ENCODE assay signal across 19 cellular contexts in genomic region chr21:45916011-45916840, GRCh38.
DNase-seq lines count a peak whose midpoint lies in the region; ATAC-seq lines count a peak whose summit lies in the region.
"Had no signal": no experiment of that assay in that cellular context is flagged by ENCODE, and none has a peak within 500 bp of the region (broad histone marks: within the 10 kb centered on the region; RNA-seq: fewer than 3 reads in every experiment).

No MANE protein-coding gene starts in this region.

- POLR2A ChIA-PET in activated CD4-positive, alpha-beta memory T cell treated with anti-CD3 and anti-CD28 coated beads for 36 hours (lab: Charles Lee), result no interaction called here

- H3K27ac Mint-ChIP-seq in stimulated activated naive CD8-positive, alpha-beta T cell treated with anti-CD3 and anti-CD28 coated beads, Interleukin-15, amount 100 ng/mL, for 72 hours, result peak overlapping the region in 1 of 2 donors; percentile 86
- H3K27ac Mint-ChIP-seq in T-helper 17 cell, result peak overlapping the region; percentile 34
- H3K27ac Mint-ChIP-seq in activated CD4-positive, alpha-beta memory T cell treated with anti-CD3 and anti-CD28 coated beads for 36 hours, result no peak overlapping the region
- H3K27ac Mint-ChIP-seq: type B pancreatic cell had no signal

- H3K4me3 Mint-ChIP-seq in stimulated activated naive CD8-positive, alpha-beta T cell treated with anti-CD3 and anti-CD28 coated beads, Interleukin-15, amount 100 ng/mL, for 72 hours, result no peak overlapping the region
- no peak overlapping the region for H3K4me3 Mint-ChIP-seq in T-helper 17 cell
- no peak overlapping the region for H3K4me3 Mint-ChIP-seq in activated CD4-positive, alpha-beta memory T cell treated with anti-CD3 and anti-CD28 coated beads for 36 hours
- H3K4me3 Mint-ChIP-seq: type B pancreatic cell had no signal

- H3K27me3 Mint-ChIP-seq in stimulated activated naive CD8-positive, alpha-beta T cell treated with anti-CD3 and anti-CD28 coated beads, Interleukin-15, amount 100 ng/mL, for 72 hours, result no peaks in the 10 kb centered on the region
- H3K27me3 Mint-ChIP-seq in T-helper 17 cell, result peaks cover 5% of the 10 kb centered on the region
- H3K27me3 Mint-ChIP-seq in activated CD4-positive, alpha-beta memory T cell treated with anti-CD3 and anti-CD28 coated beads for 36 hours, result no peaks in the 10 kb centered on the region
- H3K27me3 Mint-ChIP-seq: type B pancreatic cell had no signal

- DNase-seq in stimulated activated naive CD8-positive, alpha-beta T cell treated with anti-CD3 and anti-CD28 coated beads, Interleukin-15, amount 100 ng/mL, for 72 hours, result no peak
- DNase-seq in stimulated activated naive CD8-positive, alpha-beta T cell treated with anti-CD3 and anti-CD28 coated beads, Interleukin-15, Interleukin-2, amounts not matched to agents 100 U/mL and 50 U/mL, for 24 hours, result no peak
- no peak for DNase-seq in T-helper 17 cell
- peak; percentile 74 for DNase-seq in islet precursor cell
- DNase-seq in activated CD4-positive, alpha-beta memory T cell treated with anti-CD3 and anti-CD28 coated beads for 36 hours, result no peak
- DNase-seq in kidney glomerular epithelial cell (lab: John Stamatoyannopoulos, UW), result no peak
- DNase-seq in germinal center (ENCODE audit: low spot score), result no peak
- DNase-seq: activated gamma-delta T cell, DMS79 treated with DMSO at 0.1 percent for 48 hours, H7, NCI-H1105 treated with DMSO at 0.1 percent for 48 hours, NCI-H2029, NCI-H526 treated with DMSO at 0.1 percent for 48 hours had no signal

- H3K9me3 Mint-ChIP-seq in stimulated activated naive CD8-positive, alpha-beta T cell treated with anti-CD3 and anti-CD28 coated beads, Interleukin-15, amount 100 ng/mL, for 72 hours, result no peaks in the 10 kb centered on the region
- no peaks in the 10 kb centered on the region for H3K9me3 Mint-ChIP-seq in activated CD4-positive, alpha-beta memory T cell treated with anti-CD3 and anti-CD28 coated beads for 36 hours
- H3K9me3 Mint-ChIP-seq: type B pancreatic cell had no signal

- H3K36me3 Mint-ChIP-seq in T-helper 17 cell (ENCODE audit: low read depth), result no peaks in the 10 kb centered on the region
- H3K36me3 Mint-ChIP-seq in activated CD4-positive, alpha-beta memory T cell treated with anti-CD3 and anti-CD28 coated beads for 36 hours, result no peaks in the 10 kb centered on the region
- H3K36me3 Mint-ChIP-seq: type B pancreatic cell had no signal

- peaks cover 20% of the 10 kb centered on the region for H3K4me1 Mint-ChIP-seq in stimulated activated naive CD8-positive, alpha-beta T cell treated with anti-CD3 and anti-CD28 coated beads, Interleukin-15, amount 100 ng/mL, for 72 hours
- peaks cover 16% of the 10 kb centered on the region for H3K4me1 Mint-ChIP-seq in T-helper 17 cell
- peaks cover 16% of the 10 kb centered on the region for H3K4me1 Mint-ChIP-seq in activated CD4-positive, alpha-beta memory T cell treated with anti-CD3 and anti-CD28 coated beads for 36 hours (ENCODE audit: low read depth)

- CTCF ChIA-PET in activated CD4-positive, alpha-beta memory T cell treated with anti-CD3 and anti-CD28 coated beads for 36 hours (lab: Charles Lee), result no interaction called here

- peak; percentile 41 for ATAC-seq in stimulated activated naive CD8-positive, alpha-beta T cell treated with anti-CD3 and anti-CD28 coated beads, Interleukin-15, amount 100 ng/mL, for 72 hours
- ATAC-seq in stimulated activated naive CD8-positive, alpha-beta T cell treated with anti-CD3 and anti-CD28 coated beads, Interleukin-15, Interleukin-2, amounts not matched to agents 100 U/mL and 50 U/mL, for 24 hours, result no peak
- ATAC-seq in T-helper 17 cell, result no peak
- no peak for ATAC-seq in GM19467 (IDR thresholded peaks at IDR 0.05; ENCODE audit: unreplicated experiment)
- ATAC-seq: A549; activated CD4-positive, CD25-positive, alpha-beta regulatory T cell treated with anti-CD3 and anti-CD28 coated beads, Interleukin-2, amount 50 U/mL, for 24 hours; right lobe of liver had no signal

- no peaks in the 10 kb centered on the region for H3K9me3 ChIP-seq in T-helper 17 cell (ENCODE audit: control insufficient read depth, low read length, poor library complexity, severe bottlenecking)
- H3K9me3 ChIP-seq: A549, esophagus muscularis mucosa, right lobe of liver had no signal

- intact Hi-C loops in activated CD4-positive, alpha-beta memory T cell treated with anti-CD3 and anti-CD28 coated beads for 36 hours (cut with micrococcal nuclease), result no loop called here
